Comparison of ENCODE assay signal across 8 cellular contexts in the genomic region with DNA sequence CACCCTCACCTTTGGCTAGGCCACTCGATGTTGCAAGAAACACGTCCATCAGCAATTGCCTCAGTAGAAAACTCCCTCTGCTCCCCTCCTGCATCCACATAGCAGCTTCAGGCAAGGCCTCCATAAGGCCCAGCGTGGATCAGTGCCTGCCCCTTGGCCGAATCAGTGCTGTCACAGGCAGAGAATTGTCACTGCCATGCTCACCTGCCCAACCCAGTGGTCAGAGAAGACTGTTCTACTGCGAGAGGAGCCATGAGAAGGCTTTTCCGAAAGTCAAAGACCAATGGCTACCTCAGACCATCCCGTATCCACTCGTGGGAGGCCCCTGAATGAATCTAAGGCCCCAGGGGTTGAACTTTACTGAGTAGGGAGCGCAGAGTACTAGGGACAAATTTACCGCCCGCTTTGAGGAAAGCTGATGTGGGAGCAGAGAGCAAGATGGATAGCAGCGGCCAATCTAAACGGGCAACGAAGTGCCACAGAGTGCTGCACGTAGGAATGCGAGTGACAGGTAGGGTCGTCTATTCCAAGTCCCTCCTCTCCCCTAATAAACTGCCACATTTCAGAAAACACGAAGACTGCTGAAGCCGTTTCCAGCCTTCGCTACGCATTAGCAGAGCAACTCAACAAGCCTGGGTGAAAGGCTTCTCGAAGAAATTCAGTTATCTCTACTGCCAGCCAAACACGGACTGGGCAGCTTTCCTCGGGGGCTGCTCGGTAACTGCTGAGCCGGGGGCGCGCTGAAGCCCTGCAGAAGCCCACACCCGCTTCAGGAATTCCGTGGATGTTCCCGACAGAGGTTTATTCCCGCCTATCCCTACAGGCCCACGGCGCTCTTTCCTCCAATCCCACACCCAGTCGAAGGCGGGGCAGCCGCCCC. TPM values are rescaled to one million over a fixed set of nuclear protein-coding genes. Genes with fewer than 3 reads are reported as not detected.
DNase-seq lines count a peak whose midpoint lies in the region; ATAC-seq and TF ChIP-seq lines count a peak whose summit lies in the region.

No MANE protein-coding gene starts in this region.

- DNase-seq in D341Med (ENCODE audit: low spot score) (peak; percentile 92), HL-60 (ENCODE audit: low read depth in 1 of 2, low spot score in 1 of 2) (no peak), epidermal melanocyte (ENCODE audit: insufficient read length, low spot score) (peak; percentile 35), myocyte (ENCODE audit: low read depth) (peak; percentile 87), NCI-H187 (lab: John Stamatoyannopoulos, UW) (no peak)

- no peaks in the 10 kb centered on the region for H3F3A ChIP-seq in SU-DHL-6 (ENCODE audit: insufficient read depth)

- H3K9me2 ChIP-seq in SU-DHL-6 (replicated peaks; ENCODE audit: insufficient read depth, low read length): no peaks in the 10 kb centered on the region

- H3K4me3 ChIP-seq in HL-60 (replicated peaks; ENCODE audit: insufficient read depth, low read length) (peak overlapping the region; percentile 92), SU-DHL-6 (ENCODE audit: insufficient read depth, low read length, poor library complexity, severe bottlenecking) (peak overlapping the region; percentile 80)

- peak overlapping the region; percentile 99 for H2AFZ ChIP-seq in SU-DHL-6 (ENCODE audit: low read depth, low read length, severe bottlenecking)

- H3K36me3 ChIP-seq in SU-DHL-6 (ENCODE audit: low read length): no peaks in the 10 kb centered on the region

- H4K20me1 ChIP-seq in SU-DHL-6 (ENCODE audit: low read depth, low read length): no peaks in the 10 kb centered on the region

- H3K9ac ChIP-seq in SU-DHL-6 (ENCODE audit: low read length): peak overlapping the region; percentile 86

- H3K79me2 ChIP-seq in SU-DHL-6 (ENCODE audit: insufficient read depth, low read length): peaks cover 38% of the 10 kb centered on the region

- TF ChIP-seq CTCF in HL-60 (IDR thresholded peaks at IDR 0.05; ENCODE audit: insufficient read depth, low read length) (no peak), SU-DHL-6 (IDR thresholded peaks at IDR 0.05; ENCODE audit: insufficient read depth, low read length, poor library complexity, severe bottlenecking) (no peak)

- H3K9me3 ChIP-seq in SU-DHL-6 (ENCODE audit: insufficient read depth, low read length): no peaks in the 10 kb centered on the region

- peak overlapping the region; percentile 85 for H3K4me2 ChIP-seq in SU-DHL-6 (ENCODE audit: low read depth, low read length, poor library complexity, severe bottlenecking)

- ATAC-seq in HG03460 (IDR thresholded peaks at IDR 0.05; ENCODE audit: unreplicated experiment): no peak
- ATAC-seq in HG03159 (IDR thresholded peaks at IDR 0.05; ENCODE audit: unreplicated experiment): no peak

- H3K27me3 ChIP-seq in HL-60 (ENCODE audit: insufficient read depth, poor library complexity, severe bottlenecking) (no peaks in the 10 kb centered on the region), SU-DHL-6 (ENCODE audit: low read length) (no peaks in the 10 kb centered on the region)

- H3K27ac ChIP-seq in HL-60 (replicated peaks): peak overlapping the region; percentile 85
- H3K27ac ChIP-seq in SU-DHL-6 (ENCODE audit: low read depth, low read length): no peak overlapping the region

RNA-seq across cellular contexts. Expression of gene RALBP1, which starts 1.0 kb away (rescaled TPM):
- 73.8 and 83.5 TPM in 2 replicates for total RNA-seq in myocyte
- 39.3 TPM for polyA plus RNA-seq in myocyte (2012)

Comparison
In these comparisons a context has a peak if more than half of its experiments do, and no peak if none do; other contexts are left out.
1. DNase-seq: peak in D341Med (single experiment), epidermal melanocyte (single experiment) and myocyte (single experiment); none in HL-60 (0 of 2) and NCI-H187 (0 of 2).